ENCODE assay signal across 8 cellular contexts in genomic region chr6:156933201-156934053, GRCh38.
DNase-seq lines count a peak whose midpoint lies in the region; ATAC-seq and TF ChIP-seq lines count a peak whose summit lies in the region.

No MANE protein-coding gene starts in this region.

- H3K4me1 ChIP-seq in HEK293 (ENCODE audit: control insufficient read depth, insufficient read depth, low read length) = peaks cover 34% of the 10 kb centered on the region
- H3K4me1 ChIP-seq in esophagus (ENCODE audit: control insufficient read depth in 2 of 2, insufficient read depth in 2 of 2, low read length in 1 of 2) = peaks cover 0 to 4% of the 10 kb centered on the region in 2 donors
- peaks cover 0 to 48% (median 8%) of the 10 kb centered on the region in 3 donors for H3K4me1 ChIP-seq in gastroesophageal sphincter

- no peak for TF ChIP-seq POLR2A in gastroesophageal sphincter (IDR thresholded peaks at IDR 0.05)
- TF ChIP-seq POLR2A in lower leg skin (IDR thresholded peaks at IDR 0.05) = no peak

- H3K9me3 Mint-ChIP-seq in progenitor cell of endocrine pancreas (ENCODE audit: low read depth) = no peaks in the 10 kb centered on the region

- CTCF ChIA-PET in HEK293 (lab: Yijun Ruan, JAX) = interaction anchor here (0.6 to 2.1 kb wide), 9 partner anchors 9 to 86 kb away, joined by 3 to 17 read pairs (median 4); no protein-coding TSS in a partner anchor

- no peak for ATAC-seq in GM21381 (IDR thresholded peaks at IDR 0.05; ENCODE audit: unreplicated experiment)
- no peak for ATAC-seq in gastroesophageal sphincter

- H3K9me3 ChIP-seq in HEK293 (ENCODE audit: control insufficient read depth, insufficient read depth, low read depth, low read length) (no peaks in the 10 kb centered on the region), esophagus (ENCODE audit: control insufficient read depth in 2 of 2, insufficient read depth in 1 of 2, low read depth in 1 of 2, low read length in 1 of 2) (no peaks in the 10 kb centered on the region), gastroesophageal sphincter (no peaks in the 10 kb centered on the region)

- H3K36me3 Mint-ChIP-seq in progenitor cell of endocrine pancreas (ENCODE audit: insufficient read depth) = peaks cover 6% of the 10 kb centered on the region

- POLR2A ChIA-PET in HEK293 (lab: Yijun Ruan, JAX) = interaction anchor here (1.1 to 1.5 kb wide), 2 partner anchors 18 to 153 kb away, joined by 3 to 4 read pairs; no protein-coding TSS in a partner anchor

- peak overlapping the region; percentile 15 for H3K4me3 Mint-ChIP-seq in progenitor cell of endocrine pancreas (ENCODE audit: low read depth)

- WGBS in esophagus, 2 donors = 38 to 45% methylated on average over 7 of the region's 7 CpGs
- 59% methylated on average over 7 of the region's 7 CpGs for WGBS in gastroesophageal sphincter (ENCODE audit: low coverage in 1 of 2), 2 donors
- 34 to 36% methylated on average over 7 of the region's 7 CpGs for WGBS in lower leg skin, 2 donors

- H3K27me3 ChIP-seq in esophagus (ENCODE audit: control insufficient read depth in 1 of 2, insufficient read depth in 2 of 2, low read length in 2 of 2) (no peaks in the 10 kb centered on the region), gastroesophageal sphincter (no peaks in the 10 kb centered on the region)

- TF ChIP-seq EP300 in gastroesophageal sphincter (IDR thresholded peaks at IDR 0.05) = no peak

- H3K27ac Mint-ChIP-seq in progenitor cell of endocrine pancreas = peak overlapping the region; percentile 98

- H3K36me3 ChIP-seq in HEK293 (ENCODE audit: control insufficient read depth in 2 of 2, insufficient read depth in 1 of 2, low read length in 2 of 2) (no peaks in the 10 kb centered on the region; a peak in 1 of 3 replicates), esophagus (ENCODE audit: control insufficient read depth in 2 of 2, insufficient read depth in 2 of 2, low read length in 1 of 2) (no peaks in the 10 kb centered on the region), gastroesophageal sphincter (no peaks in the 10 kb centered on the region)

- H3K4me1 Mint-ChIP-seq in progenitor cell of endocrine pancreas (ENCODE audit: low read depth) = peaks cover 33% of the 10 kb centered on the region

- H3K4me3 ChIP-seq in HEK293 (ENCODE audit: low read depth, low read length) = no peak overlapping the region
- no peak overlapping the region for H3K4me3 ChIP-seq in esophagus (ENCODE audit: low read depth in 1 of 2, low read length in 2 of 2)
- no peak overlapping the region for H3K4me3 ChIP-seq in gastroesophageal sphincter
- H3K4me3 ChIP-seq in lower leg skin (ENCODE audit: low read depth, poor library complexity, severe bottlenecking) = no peak overlapping the region

- intact Hi-C loops in lower leg skin (cut with DNase I; ENCODE audit: low total_unique reads) = no loop called here

- H3K27me3 Mint-ChIP-seq in progenitor cell of endocrine pancreas = no peaks in the 10 kb centered on the region

- peak; percentile 32 for DNase-seq in NCI-H524 treated with DMSO at 0.1 percent for 48 hours (lab: John Stamatoyannopoulos, UW)
- peak; percentile 28 for DNase-seq in progenitor cell of endocrine pancreas (ENCODE audit: low spot score, unreplicated experiment)
- no peak for DNase-seq in mesenteric fat pad (ENCODE audit: low spot score)
- no peak for DNase-seq in lower leg skin (ENCODE audit: low spot score in 2 of 2)

- TF ChIP-seq CTCF in HEK293 (tag by site-specific recombination; IDR thresholded peaks at IDR 0.05) (no peak), progenitor cell of endocrine pancreas (IDR thresholded peaks at IDR 0.05; ENCODE audit: unreplicated experiment) (peak; percentile 32), gastroesophageal sphincter (IDR thresholded peaks at IDR 0.05) (no peak), lower leg skin (IDR thresholded peaks at IDR 0.05) (no peak)

- H3K27ac ChIP-seq in HEK293 (ENCODE audit: extremely low read depth, low read depth, low read length) (no peak overlapping the region; the same call in 1 of the 2 replicates), esophagus (ENCODE audit: low read depth in 2 of 2, low read length in 1 of 2) (peak overlapping the region; percentile 35 to 65), gastroesophageal sphincter (no peak overlapping the region)

TF ChIP-seq in HEK293, 187 proteins besides CTCF, POLR2A, EP300 and RAD21 (continues in another document):
- no peak for TF ChIP-seq WT1 (tag by site-specific recombination; IDR thresholded peaks at IDR 0.05)
- peak; percentile 72 for TF ChIP-seq GFI1B (tag by site-specific recombination; IDR thresholded peaks at IDR 0.05)
- TF ChIP-seq, protein P1, sequence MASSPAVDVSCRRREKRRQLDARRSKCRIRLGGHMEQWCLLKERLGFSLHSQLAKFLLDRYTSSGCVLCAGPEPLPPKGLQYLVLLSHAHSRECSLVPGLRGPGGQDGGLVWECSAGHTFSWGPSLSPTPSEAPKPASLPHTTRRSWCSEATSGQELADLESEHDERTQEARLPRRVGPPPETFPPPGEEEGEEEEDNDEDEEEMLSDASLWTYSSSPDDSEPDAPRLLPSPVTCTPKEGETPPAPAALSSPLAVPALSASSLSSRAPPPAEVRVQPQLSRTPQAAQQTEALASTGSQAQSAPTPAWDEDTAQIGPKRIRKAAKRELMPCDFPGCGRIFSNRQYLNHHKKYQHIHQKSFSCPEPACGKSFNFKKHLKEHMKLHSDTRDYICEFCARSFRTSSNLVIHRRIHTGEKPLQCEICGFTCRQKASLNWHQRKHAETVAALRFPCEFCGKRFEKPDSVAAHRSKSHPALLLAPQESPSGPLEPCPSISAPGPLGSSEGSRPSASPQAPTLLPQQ (tag by site-specific recombination; IDR thresholded peaks at IDR 0.05) = 0 out of 2 replicates have a peak, but pooled peaks have one; percentile 21
- TF ChIP-seq HOXC10 (CRISPR knock-in tag; IDR thresholded peaks at IDR 0.05) = no peak
- TF ChIP-seq GLI2 (tag by site-specific recombination; IDR thresholded peaks at IDR 0.05; ENCODE audit: borderline replicate concordance, low read depth) = no peak
- TF ChIP-seq TRIM28 (IDR thresholded peaks at IDR 0.05; ENCODE audit: borderline replicate concordance, low read length) = peak; percentile 20; the same call in 1 of the 2 replicates
- no peak for TF ChIP-seq ZNF133 (tag by site-specific recombination; IDR thresholded peaks at IDR 0.05)
- TF ChIP-seq ZNF548 (tag by site-specific recombination; IDR thresholded peaks at IDR 0.05) = no peak
- TF ChIP-seq ZNF114 (tag by site-specific recombination; IDR thresholded peaks at IDR 0.05) = no peak
- peak; percentile 91 for TF ChIP-seq ZNF335 (tag by site-specific recombination; conservative IDR thresholded peaks at IDR 0.05)
- TF ChIP-seq ZNF341 (tag by site-specific recombination; IDR thresholded peaks at IDR 0.05; ENCODE audit: low read depth) = 0 out of 2 replicates have a peak, but pooled peaks have one; percentile 41
- no peak for TF ChIP-seq ZNF138 (tag by site-specific recombination; IDR thresholded peaks at IDR 0.05; ENCODE audit: borderline replicate concordance)
- TF ChIP-seq ZNF639 (tag by site-specific recombination; IDR thresholded peaks at IDR 0.05) = no peak
- TF ChIP-seq ZNF239 (tag by site-specific recombination; IDR thresholded peaks at IDR 0.05) = no peak
- peak; percentile 65; the same call in 1 of the 2 replicates for TF ChIP-seq PRDM6 (tag by site-specific recombination; IDR thresholded peaks at IDR 0.05)
- TF ChIP-seq ZNF398 (tag by site-specific recombination; IDR thresholded peaks at IDR 0.05) = peak; percentile 86
- no peak for TF ChIP-seq ZNF391 (tag by site-specific recombination; IDR thresholded peaks at IDR 0.05; ENCODE audit: borderline replicate concordance, low read depth)
- peak; percentile 60 for TF ChIP-seq ZBTB17 (tag by site-specific recombination; IDR thresholded peaks at IDR 0.05)
- TF ChIP-seq ZNF24 (tag by site-specific recombination; IDR thresholded peaks at IDR 0.05) = no peak
- no peak for TF ChIP-seq ZNF747 (tag by site-specific recombination; IDR thresholded peaks at IDR 0.05)

Comparison
In these comparisons a context has a peak if more than half of its experiments do, and no peak if none do; other contexts are left out.
1. H3K27ac ChIP-seq: peak in esophagus (2 of 2); none in HEK293 (single experiment) and gastroesophageal sphincter (0 of 4).
2. DNase-seq: peak in NCI-H524 treated with DMSO at 0.1 percent for 48 hours (single experiment) and progenitor cell of endocrine pancreas (single experiment); none in mesenteric fat pad (single experiment) and lower leg skin (0 of 2).